1 cellular context compared by ENCODE assay signal in the genomic region with DNA sequence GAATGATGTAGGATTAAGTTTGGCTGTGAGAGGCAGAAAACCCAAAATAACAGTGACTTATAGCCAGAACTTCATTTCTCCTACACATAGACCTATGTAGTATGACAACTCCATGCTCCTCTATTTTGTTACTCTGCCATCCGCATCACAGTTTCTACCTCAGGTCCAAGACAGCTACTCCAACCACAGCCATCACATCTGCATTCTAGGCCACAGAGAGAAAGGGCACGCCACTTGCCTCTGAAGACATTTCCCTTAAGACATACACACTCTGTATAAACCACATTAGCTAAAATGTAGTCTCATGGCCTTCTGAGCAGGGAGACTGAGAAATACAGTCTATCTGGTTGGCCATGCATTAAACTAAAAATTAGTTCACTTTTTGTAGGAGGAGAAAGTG.
TF ChIP-seq lines count a peak whose summit lies in the region.

No MANE protein-coding gene starts in this region.

TF ChIP-seq in A549, 52 proteins besides CTCF, POLR2A, EP300 and RAD21:
- no peak for TF ChIP-seq JUN (IDR thresholded peaks at IDR 0.05)
- TF ChIP-seq POLR2AphosphoS2 (conservative IDR thresholded peaks at IDR 0.05; ENCODE audit: low read length) = 0 out of 2 replicates have a peak, but pooled peaks have one; percentile 12
TF ChIP-seq in A549: peak in this region for 1.
